ENCODE assay signal across 10 cellular contexts in the genomic region with DNA sequence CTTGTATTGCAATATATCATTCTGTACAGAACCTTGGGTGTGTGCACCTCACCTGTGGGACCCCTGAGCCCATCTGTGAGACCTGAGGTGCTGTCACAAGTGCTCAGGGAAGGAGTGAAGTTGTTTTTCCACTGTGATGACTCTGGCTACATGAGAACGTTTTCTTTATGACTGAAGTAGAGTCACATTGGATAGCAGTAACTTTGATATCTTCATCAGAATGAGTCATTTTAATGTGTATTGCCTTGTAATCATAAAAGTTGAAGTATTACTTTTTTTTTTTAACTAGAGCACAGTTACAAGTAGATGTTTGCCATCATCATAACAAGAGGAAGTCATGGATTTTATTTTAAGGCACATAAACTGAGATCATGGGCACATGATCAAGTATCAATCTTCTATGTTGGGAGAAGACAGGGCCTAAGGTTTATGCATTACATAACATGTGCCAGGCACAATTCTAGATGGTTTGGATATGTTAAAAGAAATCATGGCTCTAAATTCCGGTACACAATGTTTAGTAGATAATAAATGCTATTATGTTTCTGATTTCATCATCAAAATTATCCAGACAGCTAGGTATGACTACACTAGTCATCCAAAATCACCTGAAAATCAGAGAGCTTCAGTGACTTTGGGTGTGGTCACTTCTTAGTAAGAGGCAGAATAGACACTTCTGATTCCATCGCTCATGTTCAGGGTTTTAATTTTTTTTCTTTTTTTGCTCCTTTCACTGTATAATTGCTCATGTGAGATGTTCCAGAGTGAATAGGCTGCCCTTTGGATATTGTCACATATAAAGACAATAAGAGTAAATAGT.
DNase-seq lines count a peak whose midpoint lies in the region; ATAC-seq and TF ChIP-seq lines count a peak whose summit lies in the region.
"Had no signal": no experiment of that assay in that cellular context is flagged by ENCODE, and none has a peak within 500 bp of the region (broad histone marks: within the 10 kb centered on the region; RNA-seq: fewer than 3 reads in every experiment).

No MANE protein-coding gene starts in this region.

- no peaks in the 10 kb centered on the region for H3K27me3 ChIP-seq in transverse colon
- H3K27me3 ChIP-seq: esophagus muscularis mucosa, upper lobe of left lung had no signal

- WGBS in transverse colon (ENCODE audit: low coverage in 1 of 2), 2 donors: 42 to 52% methylated on average over 3 of the region's 3 CpGs

- intact Hi-C loops in transverse colon (cut with DNase I; ENCODE audit: low total_unique reads): no loop called here

- peaks cover 17% of the 10 kb centered on the region for H3K36me3 Mint-ChIP-seq in activated T-helper 17 cell treated with anti-CD3 and anti-CD28 coated beads, Interleukin-2, amount 50 U/mL, for 72 hours (ENCODE audit: low read depth)

- no peak for TF ChIP-seq EP300 in transverse colon (IDR thresholded peaks at IDR 0.05; ENCODE audit: low read depth)

- peak; percentile 66 for TF ChIP-seq POLR2A in transverse colon (IDR thresholded peaks at IDR 0.05)

- H3K9me3 ChIP-seq in transverse colon: no peaks in the 10 kb centered on the region
- H3K9me3 ChIP-seq: esophagus muscularis mucosa, upper lobe of left lung had no signal

- DNase-seq in activated effector memory CD4-positive, alpha-beta T cell treated with anti-CD3 and anti-CD28 coated beads, Interleukin-2, amount 50 U/mL, for 16 hours: peak; percentile 78
- no peak for DNase-seq in activated effector memory CD4-positive, alpha-beta T cell treated with Interleukin-2 at 50 U/mL for 16 hours
- DNase-seq in islet precursor cell: peak; percentile 8
- peak; percentile 57 for DNase-seq in transverse colon
- DNase-seq in NAMALWA (ENCODE audit: low spot score): no peak
- DNase-seq in G401 (ENCODE audit: low spot score): no peak
- DNase-seq: upper lobe of left lung had no signal

- peak; percentile 68 for ATAC-seq in activated T-helper 17 cell treated with anti-CD3 and anti-CD28 coated beads, Interleukin-2, amount 50 U/mL, for 72 hours (replicated peaks)
- no peak for ATAC-seq in HG03457 (IDR thresholded peaks at IDR 0.05; ENCODE audit: unreplicated experiment)

- in situ Hi-C loops in transverse colon (cut with MboI; ENCODE audit: low pct_ligation_motif_present in 1 of 4, low pct_unique_long_range_greater_than_20kb in 1 of 4, low sequenced_read_pairs in 3 of 4): loop anchor here in 1 of 4 donors (10.0 kb wide), 1 partner anchor 83 kb away; the partner anchor contains the start of gene KLF6
- in situ Hi-C loops in G401 (cut with HindIII; ENCODE audit: low sequenced_read_pairs): no loop called here

- peak overlapping the region; percentile 72 for H3K4me3 Mint-ChIP-seq in activated T-helper 17 cell treated with anti-CD3 and anti-CD28 coated beads, Interleukin-2, amount 50 U/mL, for 72 hours

- peak overlapping the region; percentile 98 for H3K27ac Mint-ChIP-seq in activated T-helper 17 cell treated with anti-CD3 and anti-CD28 coated beads, Interleukin-2, amount 50 U/mL, for 72 hours

- H3K27me3 Mint-ChIP-seq in activated T-helper 17 cell treated with anti-CD3 and anti-CD28 coated beads, Interleukin-2, amount 50 U/mL, for 72 hours: no peaks in the 10 kb centered on the region

- H3K4me1 Mint-ChIP-seq in activated T-helper 17 cell treated with anti-CD3 and anti-CD28 coated beads, Interleukin-2, amount 50 U/mL, for 72 hours: peaks cover 51% of the 10 kb centered on the region

- H3K9me3 Mint-ChIP-seq in activated T-helper 17 cell treated with anti-CD3 and anti-CD28 coated beads, Interleukin-2, amount 50 U/mL, for 72 hours: peaks cover 3% of the 10 kb centered on the region

- H3K4me3 ChIP-seq in transverse colon: no peak overlapping the region
- H3K4me3 ChIP-seq: esophagus muscularis mucosa, upper lobe of left lung had no signal

- peaks cover 0 to 52% (median 20%) of the 10 kb centered on the region in 4 donors for H3K4me1 ChIP-seq in transverse colon
- H3K4me1 ChIP-seq: upper lobe of left lung had no signal

- H3K27ac ChIP-seq in transverse colon: peak overlapping the region; percentile 78 to 86 (median 80)
- H3K27ac ChIP-seq: esophagus muscularis mucosa, upper lobe of left lung had no signal

- no peaks in the 10 kb centered on the region for H3K36me3 ChIP-seq in transverse colon
- H3K36me3 ChIP-seq: esophagus muscularis mucosa, upper lobe of left lung had no signal

- TF ChIP-seq CTCF in transverse colon (IDR thresholded peaks at IDR 0.05): no peak

Comparison
In these comparisons a context has a peak if more than half of its experiments do, and no peak if none do; other contexts are left out.
1. DNase-seq: peak in activated effector memory CD4-positive, alpha-beta T cell treated with anti-CD3 and anti-CD28 coated beads, Interleukin-2, amount 50 U/mL, for 16 hours (single experiment), islet precursor cell (single experiment) and transverse colon (single experiment); none in activated effector memory CD4-positive, alpha-beta T cell treated with Interleukin-2 at 50 U/mL for 16 hours (single experiment), NAMALWA (single experiment) and G401 (single experiment).